1 cellular context compared by ENCODE assay signal in genomic region chr11:130181295-130182272, GRCh38.
TF ChIP-seq lines count a peak whose summit lies in the region.

No MANE protein-coding gene starts in this region.

TF ChIP-seq in HepG2, 621 proteins besides CTCF, POLR2A, EP300 and RAD21 (continued from another document and continues in another):
- TF ChIP-seq MTF1 (CRISPR knock-in tag; IDR thresholded peaks at IDR 0.05) (no peak; the same call in 1 of the 2 replicates), E2F1 (CRISPR knock-in tag; IDR thresholded peaks at IDR 0.05) (no peak), ZSCAN9 (CRISPR knock-in tag; IDR thresholded peaks at IDR 0.05; ENCODE audit: borderline replicate concordance) (no peak; the same call in 1 of the 2 replicates), ZBED4 (CRISPR knock-in tag; IDR thresholded peaks at IDR 0.05; ENCODE audit: borderline replicate concordance) (peak; percentile 82; the same call in 1 of the 2 replicates), NFIC (IDR thresholded peaks at IDR 0.05; ENCODE audit: low read length) (peak; percentile 85), SP4 (CRISPR knock-in tag; IDR thresholded peaks at IDR 0.05) (peak; percentile 70; the same call in 1 of the 2 replicates), DRAP1 (CRISPR knock-in tag; IDR thresholded peaks at IDR 0.05) (peak; percentile 80; the same call in 1 of the 2 replicates), ZNF841 (CRISPR knock-in tag; IDR thresholded peaks at IDR 0.05; ENCODE audit: borderline replicate concordance) (no peak), ZNF784 (CRISPR knock-in tag; IDR thresholded peaks at IDR 0.05; ENCODE audit: borderline replicate concordance) (no peak), POLR2AphosphoS5 (IDR thresholded peaks at IDR 0.05; ENCODE audit: low read depth, low read length) (peak; percentile 88), AGO2 (optimal IDR thresholded peaks at IDR 0.05; ENCODE audit: low read depth, low read length) (no peak), EEA1 (CRISPR knock-in tag; IDR thresholded peaks at IDR 0.05; ENCODE audit: borderline replicate concordance) (no peak), ADNP (CRISPR knock-in tag; IDR thresholded peaks at IDR 0.05) (no peak), ZFP1 (CRISPR knock-in tag; IDR thresholded peaks at IDR 0.05) (peak; percentile 79; the same call in 1 of the 2 replicates), AGO1 (IDR thresholded peaks at IDR 0.05; ENCODE audit: low read depth, low read length, poor library complexity, severe bottlenecking) (no peak), MLLT10 (CRISPR knock-in tag; IDR thresholded peaks at IDR 0.05) (no peak), ZNF792 (CRISPR knock-in tag; IDR thresholded peaks at IDR 0.05) (no peak), ZSCAN21 (CRISPR knock-in tag; IDR thresholded peaks at IDR 0.05; ENCODE audit: borderline replicate concordance) (peak; percentile 51; the same call in 1 of the 2 replicates), ZNF354B (CRISPR knock-in tag; IDR thresholded peaks at IDR 0.05) (no peak), HDAC1 (CRISPR knock-in tag; IDR thresholded peaks at IDR 0.05) (peak; percentile 42), ZNF335 (CRISPR knock-in tag; IDR thresholded peaks at IDR 0.05) (no peak), MYC (CRISPR knock-in tag; IDR thresholded peaks at IDR 0.05; ENCODE audit: borderline replicate concordance) (peak; percentile 58; the same call in 1 of the 2 replicates), ZHX1 (CRISPR knock-in tag; IDR thresholded peaks at IDR 0.05; ENCODE audit: low read depth) (peak; percentile 82), ZNF282 (IDR thresholded peaks at IDR 0.05; ENCODE audit: partially characterized antibody) (no peak), ATAD3A (CRISPR knock-in tag; IDR thresholded peaks at IDR 0.05) (no peak), PBX2 (CRISPR knock-in tag; IDR thresholded peaks at IDR 0.05) (no peak), GABPA (IDR thresholded peaks at IDR 0.05; ENCODE audit: low read depth, low read length) (no peak), GABPA (CRISPR knock-in tag; IDR thresholded peaks at IDR 0.05; ENCODE audit: low read depth) (peak; percentile 27; the same call in 1 of the 2 replicates), XBP1 (CRISPR knock-in tag; IDR thresholded peaks at IDR 0.05) (no peak), ZEB1 (IDR thresholded peaks at IDR 0.05; ENCODE audit: insufficient replicate concordance, low read depth) (peak; percentile 95), ZNF773 (CRISPR knock-in tag; IDR thresholded peaks at IDR 0.05; ENCODE audit: borderline replicate concordance) (no peak), JUN (CRISPR knock-in tag; IDR thresholded peaks at IDR 0.05) (peak; percentile 61), ZNF850 (CRISPR knock-in tag; conservative IDR thresholded peaks at IDR 0.05) (no peak), RNF2 (conservative IDR thresholded peaks at IDR 0.05; ENCODE audit: low read depth) (no peak), PHF8 (CRISPR knock-in tag; IDR thresholded peaks at IDR 0.05) (peak; percentile 62), FOXO4 (CRISPR knock-in tag; conservative IDR thresholded peaks at IDR 0.05) (no peak), KLF6 (CRISPR knock-in tag; IDR thresholded peaks at IDR 0.05) (peak; percentile 67; the same call in 1 of the 2 replicates), ELF1 (CRISPR knock-in tag; IDR thresholded peaks at IDR 0.05) (peak; percentile 54), ZNF326 (CRISPR knock-in tag; IDR thresholded peaks at IDR 0.05; ENCODE audit: borderline replicate concordance) (no peak), ATF3 (CRISPR knock-in tag; IDR thresholded peaks at IDR 0.05) (peak; percentile 57), CENPT (CRISPR knock-in tag; IDR thresholded peaks at IDR 0.05; ENCODE audit: low read depth) (no peak), TEAD2 (CRISPR knock-in tag; IDR thresholded peaks at IDR 0.05) (no peak), SOX5 (CRISPR knock-in tag; IDR thresholded peaks at IDR 0.05; ENCODE audit: borderline replicate concordance) (peak; percentile 88), POLR2AphosphoS2 (IDR thresholded peaks at IDR 0.05; ENCODE audit: low read depth, low read length) (no peak), ZNF124 (CRISPR knock-in tag; IDR thresholded peaks at IDR 0.05) (peak; percentile 83; the same call in 1 of the 2 replicates), KDM2A (CRISPR knock-in tag; IDR thresholded peaks at IDR 0.05; ENCODE audit: borderline replicate concordance, low read depth) (no peak), ZNF136 (CRISPR knock-in tag; IDR thresholded peaks at IDR 0.05; ENCODE audit: low read depth) (0 out of 2 replicates have a peak, but pooled peaks have one; percentile 22), ZNF552 (CRISPR knock-in tag; IDR thresholded peaks at IDR 0.05; ENCODE audit: borderline replicate concordance) (no peak), ZNF383 (CRISPR knock-in tag; IDR thresholded peaks at IDR 0.05; ENCODE audit: borderline replicate concordance) (peak; percentile 49; the same call in 1 of the 2 replicates), ZNF251 (CRISPR knock-in tag; IDR thresholded peaks at IDR 0.05) (no peak), ZMAT3 (CRISPR knock-in tag; conservative IDR thresholded peaks at IDR 0.05) (no peak)
